In the genomic region with DNA sequence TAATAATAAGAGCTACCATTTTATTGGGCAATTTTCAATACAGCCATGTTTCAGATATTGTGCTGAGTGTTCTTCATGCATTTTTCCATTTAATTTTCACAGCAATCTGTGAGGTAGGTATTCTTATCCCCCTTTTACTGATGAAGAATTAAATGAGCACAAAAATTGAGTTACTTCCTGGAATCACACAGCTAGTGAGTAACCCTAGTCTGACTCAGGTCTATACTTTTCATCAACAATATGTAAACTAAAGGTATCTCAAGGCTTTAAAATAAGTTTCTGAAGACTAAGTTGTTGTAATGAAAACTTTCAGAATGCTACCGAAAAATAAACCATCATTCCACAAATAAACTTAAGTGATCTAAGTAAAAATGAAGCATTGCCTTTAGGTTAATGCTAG, we compare ENCODE assay signal across 23 cellular contexts.
"Had no signal": no experiment of that assay in that cellular context is flagged by ENCODE, and none has a peak within 500 bp of the region (broad histone marks: within the 10 kb centered on the region; RNA-seq: fewer than 3 reads in every experiment).

No MANE protein-coding gene starts in this region.

- H3K4me2 ChIP-seq: neural progenitor cell, smooth muscle cell had no signal

- ATAC-seq: foreskin keratinocyte, gastroesophageal sphincter, heart left ventricle, left ventricle myocardium superior, lower lobe of right lung, sciatic nerve had no signal

- H3K36me3 Mint-ChIP-seq: neural progenitor cell had no signal

- H3K36me3 ChIP-seq: neural progenitor cell, prostate gland, right atrium auricular region, thyroid gland, vagina had no signal

- H3K4me1 Mint-ChIP-seq: nephron, neural progenitor cell had no signal

- H3K27me3 ChIP-seq: esophagus muscularis mucosa, foreskin keratinocyte, gastroesophageal sphincter, heart left ventricle, neural progenitor cell, right atrium auricular region, thyroid gland, vagina had no signal

- H2AFZ ChIP-seq: neural progenitor cell had no signal

- H3K9me3 ChIP-seq: esophagus muscularis mucosa, gastroesophageal sphincter, heart left ventricle, lower lobe of right lung, prostate gland, right atrium auricular region, thyroid gland, vagina had no signal

- H3K9ac ChIP-seq: neural progenitor cell had no signal

- H3K9me3 Mint-ChIP-seq: dendritic cell treated with granulocyte-macrophage colony-stimulating factor and Interleukin-4, amounts not matched to agents 40 ng/mL and 50 ng/mL, for 4 days; nephron; neural progenitor cell; stimulated activated naive CD8-positive, alpha-beta T cell treated with anti-CD3 and anti-CD28 coated beads, Interleukin-15, amount 100 ng/mL, for 72 hours had no signal

- H3K4me3 Mint-ChIP-seq: dendritic cell treated with granulocyte-macrophage colony-stimulating factor and Interleukin-4, amounts not matched to agents 40 ng/mL and 50 ng/mL, for 4 days; nephron; neural progenitor cell; stimulated activated naive CD8-positive, alpha-beta T cell treated with anti-CD3 and anti-CD28 coated beads, Interleukin-15, amount 100 ng/mL, for 72 hours had no signal

- H3K4me3 ChIP-seq: esophagus muscularis mucosa, gastroesophageal sphincter, heart left ventricle, lower lobe of right lung, neural progenitor cell, prostate gland, right atrium auricular region, smooth muscle cell, thyroid gland, vagina had no signal

- H3K27ac ChIP-seq: esophagus muscularis mucosa, foreskin keratinocyte, gastroesophageal sphincter, heart left ventricle, lower lobe of right lung, neural progenitor cell, prostate gland, right atrium auricular region, thyroid gland, vagina had no signal

- H3K27ac Mint-ChIP-seq: dendritic cell treated with granulocyte-macrophage colony-stimulating factor and Interleukin-4, amounts not matched to agents 40 ng/mL and 50 ng/mL, for 4 days; nephron; neural progenitor cell; stimulated activated naive CD8-positive, alpha-beta T cell treated with anti-CD3 and anti-CD28 coated beads, Interleukin-15, amount 100 ng/mL, for 72 hours had no signal

- H3K4me1 ChIP-seq: foreskin keratinocyte, neural progenitor cell, prostate gland, right atrium auricular region, thyroid gland, vagina had no signal

- DNase-seq: effector CD8-positive, alpha-beta T cell; foreskin keratinocyte; heart left ventricle; hippocampal formation; islet precursor cell; kidney glomerular epithelial cell; left ventricle myocardium superior; lower lobe of right lung; stimulated activated CD4-positive, alpha-beta T cell treated with anti-CD3 and anti-CD28 coated beads, Interleukin-4, amount 100 ng/mL, for 4 hours; stimulated activated naive CD4-positive, alpha-beta T cell; stimulated activated naive CD8-positive, alpha-beta T cell treated with anti-CD3 and anti-CD28 coated beads, Interleukin-15, amount 100 ng/mL, for 72 hours; thyroid gland; trophoblast cell had no signal

- H3K27me3 Mint-ChIP-seq: dendritic cell treated with granulocyte-macrophage colony-stimulating factor and Interleukin-4, amounts not matched to agents 40 ng/mL and 50 ng/mL, for 4 days; stimulated activated naive CD8-positive, alpha-beta T cell treated with anti-CD3 and anti-CD28 coated beads, Interleukin-15, amount 100 ng/mL, for 72 hours had no signal
